ENCODE assay signal across 12 cellular contexts in the genomic region with DNA sequence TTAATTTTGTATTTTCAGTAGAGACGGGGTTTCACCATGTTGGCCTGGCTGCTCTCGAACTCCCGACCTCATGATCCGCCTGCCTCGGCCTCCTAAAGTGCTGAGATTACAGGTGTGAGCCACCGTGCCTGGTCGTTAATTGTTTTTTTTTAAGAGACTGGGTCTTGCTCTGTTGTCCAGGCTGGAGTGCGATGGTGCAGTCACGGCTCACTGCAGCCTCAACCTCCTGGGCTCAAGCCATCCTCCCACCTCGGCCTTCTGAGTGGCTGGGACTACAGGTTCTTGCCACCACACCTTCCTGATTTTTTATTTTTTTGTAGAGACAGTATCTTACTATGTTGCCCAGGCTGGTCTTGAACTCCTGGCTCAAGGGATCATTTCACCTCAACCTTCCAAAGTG. TPM values are rescaled to one million over a fixed set of nuclear protein-coding genes. Genes with fewer than 3 reads are reported as not detected.
DNase-seq lines count a peak whose midpoint lies in the region; ATAC-seq and TF ChIP-seq lines count a peak whose summit lies in the region.
"Not testable (repeated sequence)": the region's sequence is repeated elsewhere in the genome, so short reads cannot be mapped to it uniquely, and the experiment has no call there.
"Had no signal": no experiment of that assay in that cellular context is flagged by ENCODE, and none has a peak within 500 bp of the region (broad histone marks: within the 10 kb centered on the region; RNA-seq: fewer than 3 reads in every experiment).

No MANE protein-coding gene starts in this region.

- DNase-seq in CD4-positive, alpha-beta T cell; WTC11 (ENCODE audit: low spot score); body of pancreas; glutamatergic neuron; natural killer cell; neural crest cell (ENCODE audit: low read depth, low spot score); stimulated activated effector memory CD8-positive, alpha-beta T cell treated with anti-CD3 and anti-CD28 coated beads, Interleukin-12 subunit alpha, Interleukin-12 subunit beta, amount 100 ng/mL, for 72 hours (ENCODE audit: low spot score in 2 of 2): not testable (repeated sequence)

- not testable (repeated sequence) for H3K4me3 ChIP-seq in body of pancreas

- CTCF ChIA-PET in CD4-positive, alpha-beta T cell (lab: Charles Lee) = not testable (repeated sequence)
- CTCF ChIA-PET in WTC11 (lab: Charles Lee) = interaction anchor here (2.1 kb wide), 1 partner anchor 21 kb away, joined by 8 read pairs; no protein-coding TSS in a partner anchor

- not testable (repeated sequence) for H3K27ac Mint-ChIP-seq in CD4-positive, alpha-beta T cell; WTC11; glutamatergic neuron (ENCODE audit: unreplicated experiment); natural killer cell; neural crest cell (ENCODE audit: unreplicated experiment)
- peak overlapping the region; percentile 12 for H3K27ac Mint-ChIP-seq in stimulated activated effector memory CD8-positive, alpha-beta T cell treated with anti-CD3 and anti-CD28 coated beads, Interleukin-12 subunit alpha, Interleukin-12 subunit beta, amount 100 ng/mL, for 72 hours

- not testable (repeated sequence) for H3K36me3 ChIP-seq in body of pancreas (replicated peaks in 1 of 2; ENCODE audit: insufficient read depth in 1 of 2, low read depth in 2 of 2)

- H3K27me3 Mint-ChIP-seq in CD4-positive, alpha-beta T cell; WTC11 (ENCODE audit: low read depth); natural killer cell (ENCODE audit: low read depth in 2 of 2); neural crest cell (ENCODE audit: low read depth): not testable (repeated sequence)
- peaks cover 18% of the 10 kb centered on the region for H3K27me3 Mint-ChIP-seq in glutamatergic neuron (ENCODE audit: unreplicated experiment)

- H3K9me3 Mint-ChIP-seq in CD4-positive, alpha-beta T cell; WTC11; natural killer cell; neural crest cell; stimulated activated effector memory CD8-positive, alpha-beta T cell treated with anti-CD3 and anti-CD28 coated beads, Interleukin-12 subunit alpha, Interleukin-12 subunit beta, amount 100 ng/mL, for 72 hours: not testable (repeated sequence)
- peaks cover 17% of the 10 kb centered on the region for H3K9me3 Mint-ChIP-seq in glutamatergic neuron (ENCODE audit: unreplicated experiment)

- 92 to 93% methylated on average over 10 of the region's 10 CpGs for WGBS in body of pancreas, 2 donors

- intact Hi-C loops in CD4-positive, alpha-beta T cell (cut with DNase I, micrococcal nuclease); body of pancreas (cut with DNase I): not testable (repeated sequence)
- intact Hi-C loops in natural killer cell (cut with micrococcal nuclease) = loop anchor here (10.0 kb wide), 1 partner anchor 475 kb away; a partner anchor contains a TSS

- H3K9me3 ChIP-seq in CD4-positive, alpha-beta T cell (ENCODE audit: control insufficient read depth, low read length); body of pancreas: not testable (repeated sequence)

- not testable (repeated sequence) for ATAC-seq in CD4-positive, alpha-beta T cell (ENCODE audit: poor library complexity); WTC11; body of pancreas; natural killer cell; stimulated activated effector memory CD8-positive, alpha-beta T cell treated with anti-CD3 and anti-CD28 coated beads, Interleukin-12 subunit alpha, Interleukin-12 subunit beta, amount 100 ng/mL, for 72 hours

- H3K4me1 ChIP-seq in body of pancreas = peaks cover 87% of the 10 kb centered on the region

- not testable (repeated sequence) for TF ChIP-seq CTCF in CD4-positive, alpha-beta T cell (IDR thresholded peaks at IDR 0.05); WTC11 (IDR thresholded peaks at IDR 0.05); body of pancreas (IDR thresholded peaks at IDR 0.05); glutamatergic neuron (IDR thresholded peaks at IDR 0.05; ENCODE audit: partially characterized antibody, unreplicated experiment); natural killer cell (IDR thresholded peaks at IDR 0.05); neural crest cell (conservative IDR thresholded peaks at IDR 0.05)

- peak overlapping the region; percentile 25 for H3K4me3 Mint-ChIP-seq in CD4-positive, alpha-beta T cell
- H3K4me3 Mint-ChIP-seq in WTC11; stimulated activated effector memory CD8-positive, alpha-beta T cell treated with anti-CD3 and anti-CD28 coated beads, Interleukin-12 subunit alpha, Interleukin-12 subunit beta, amount 100 ng/mL, for 72 hours: not testable (repeated sequence)
- H3K4me3 Mint-ChIP-seq in glutamatergic neuron (ENCODE audit: unreplicated experiment) (peak overlapping the region; percentile 30), natural killer cell (peak overlapping the region; percentile 6), neural crest cell (peak overlapping the region; percentile 44)

- not testable (repeated sequence) for H3K36me3 Mint-ChIP-seq in CD4-positive, alpha-beta T cell (ENCODE audit: low read depth); WTC11; glutamatergic neuron (ENCODE audit: unreplicated experiment); natural killer cell; neural crest cell (ENCODE audit: low read depth)
- peaks cover 13% of the 10 kb centered on the region for H3K36me3 Mint-ChIP-seq in stimulated activated effector memory CD8-positive, alpha-beta T cell treated with anti-CD3 and anti-CD28 coated beads, Interleukin-12 subunit alpha, Interleukin-12 subunit beta, amount 100 ng/mL, for 72 hours

- not testable (repeated sequence) for TF ChIP-seq POLR2A in body of pancreas (IDR thresholded peaks at IDR 0.05)

- H3K27ac ChIP-seq in CD4-positive, alpha-beta T cell (ENCODE audit: low read depth, low read length) = not testable (repeated sequence)
- peak overlapping the region; percentile 75 to 86 (median 82) for H3K27ac ChIP-seq in body of pancreas

- POLR2A ChIA-PET in CD4-positive, alpha-beta T cell (lab: Charles Lee) = not testable (repeated sequence)
- POLR2A ChIA-PET in WTC11 (lab: Charles Lee) = interaction anchor here (0.6 kb wide), 1 partner anchor 192 kb away, joined by 3 read pairs; no protein-coding TSS in a partner anchor

- not testable (repeated sequence) for H3K4me1 Mint-ChIP-seq in CD4-positive, alpha-beta T cell (ENCODE audit: low read depth); WTC11
- H3K4me1 Mint-ChIP-seq in glutamatergic neuron (ENCODE audit: low read depth, unreplicated experiment) (peaks cover 24% of the 10 kb centered on the region), natural killer cell (peaks cover 12 to 23% of the 10 kb centered on the region in 2 donors), neural crest cell (peaks cover 25% of the 10 kb centered on the region)
- peaks cover 51% of the 10 kb centered on the region for H3K4me1 Mint-ChIP-seq in stimulated activated effector memory CD8-positive, alpha-beta T cell treated with anti-CD3 and anti-CD28 coated beads, Interleukin-12 subunit alpha, Interleukin-12 subunit beta, amount 100 ng/mL, for 72 hours

- H3K27me3 ChIP-seq in CD4-positive, alpha-beta T cell (ENCODE audit: control insufficient read depth, insufficient read depth, low read length); body of pancreas: not testable (repeated sequence)

TF ChIP-seq in WTC11, 78 proteins besides CTCF, POLR2A, EP300 and RAD21:
- TF ChIP-seq ZNF121 (CRISPR knock-in tag; IDR thresholded peaks at IDR 0.05) = 0 out of 2 replicates have a peak, but pooled peaks have one; percentile 56

RNA-seq across cellular contexts. Expression of a gene that starts 5.1 kb away (rescaled TPM):
- total RNA-seq in CD4-positive, alpha-beta T cell = 1 to 10 TPM; 1.2 to 2.1 TPM
- 17.3 to 21.0 TPM (median 17.8 TPM) in 3 replicates for total RNA-seq in WTC11 (2021)
- total RNA-seq in body of pancreas = 10 to 100 TPM; 18.7 to 30.0 TPM
- total RNA-seq in glutamatergic neuron (ENCODE audit: unreplicated experiment) = 58.4 TPM
- 10 to 100 TPM in 2 of 3 donors, 1 to 10 TPM in 1; 7.2 to 13.0 (median 10.9) TPM for total RNA-seq in natural killer cell
- 30.0 and 32.5 TPM in 2 replicates for total RNA-seq in neural crest cell

RNA-seq across cellular contexts. Expression of a gene that starts 8.9 kb away (rescaled TPM):
- total RNA-seq in CD4-positive, alpha-beta T cell = not detected
- 0.82 to 0.92 TPM (median 0.89 TPM) in 3 replicates for total RNA-seq in WTC11 (2021)
- not detected for total RNA-seq in body of pancreas
- total RNA-seq in glutamatergic neuron (ENCODE audit: unreplicated experiment) = 5.4 TPM
- total RNA-seq in natural killer cell = not detected
- 4.8 and 5.1 TPM in 2 replicates for total RNA-seq in neural crest cell
- total RNA-seq: B cell; CD4-positive, alpha-beta memory T cell; CD8-positive, alpha-beta memory T cell; Daoy; GM12878 had no signal

RNA-seq across cellular contexts. Expression of a gene that starts 20.1 kb away (rescaled TPM):
- total RNA-seq in CD4-positive, alpha-beta T cell = under 1 TPM; 0.17 to 0.27 TPM
- total RNA-seq in WTC11 (2021) (51.7 to 61.6 TPM (median 51.9 TPM) in 3 replicates), body of pancreas (not detected), glutamatergic neuron (ENCODE audit: unreplicated experiment) (21.1 TPM), natural killer cell (1 to 10 TPM in 1 of 3 donors, under 1 TPM in 2; 0.47 to 2.2 (median 0.55) TPM), neural crest cell (65.1 and 66.5 TPM in 2 replicates)

RNA-seq across cellular contexts. Expression of a gene that starts 33.8 kb away (rescaled TPM):
- 100 to 1,000 TPM; 224 to 234 TPM for total RNA-seq in CD4-positive, alpha-beta T cell
- total RNA-seq in WTC11 (2021) = 193 to 212 TPM (median 193 TPM) in 3 replicates
- total RNA-seq in body of pancreas = 10 to 100 TPM; 33.5 to 38.9 TPM
- total RNA-seq in glutamatergic neuron (ENCODE audit: unreplicated experiment) = 274 TPM
- total RNA-seq in natural killer cell = 100 to 1,000 TPM; 183 to 242 (median 217) TPM
- 154 and 159 TPM in 2 replicates for total RNA-seq in neural crest cell

RNA-seq across cellular contexts. Expression of a gene that starts 40.2 kb away (rescaled TPM):
- total RNA-seq in CD4-positive, alpha-beta T cell = 100 to 1,000 TPM; 171 to 177 TPM
- total RNA-seq in WTC11 (2021) (60.1 to 70.9 TPM (median 60.3 TPM) in 3 replicates), body of pancreas (10 to 100 TPM; 13.7 to 33.6 TPM), glutamatergic neuron (ENCODE audit: unreplicated experiment) (61.0 TPM), natural killer cell (100 to 1,000 TPM; 129 to 162 (median 144) TPM), neural crest cell (50.9 and 58.3 TPM in 2 replicates)
